In the genomic region with DNA sequence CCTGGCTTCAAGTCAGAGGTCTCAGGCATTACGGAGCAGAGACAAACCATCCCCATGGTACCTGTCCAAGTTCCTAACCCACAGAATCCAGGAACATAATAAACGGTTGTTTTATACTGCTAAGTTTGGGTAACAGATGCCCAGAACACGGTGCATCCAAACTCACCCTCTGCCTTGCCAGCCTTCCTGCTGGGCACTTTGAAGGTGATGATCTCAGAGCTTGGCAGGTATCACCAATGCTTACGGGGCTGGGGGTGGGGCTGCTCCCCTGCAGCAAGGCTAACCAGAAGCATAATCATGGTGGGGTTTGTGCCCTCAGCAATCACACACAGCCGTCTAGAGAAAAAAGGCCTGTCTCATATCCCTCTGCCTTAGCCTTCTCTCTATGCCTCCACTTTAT, we compare ENCODE assay signal across 20 cellular contexts. TPM values are rescaled to one million over a fixed set of nuclear protein-coding genes. Genes with fewer than 3 reads are reported as not detected.
DNase-seq lines count a peak whose midpoint lies in the region; ATAC-seq and TF ChIP-seq lines count a peak whose summit lies in the region.
"Had no signal": no experiment of that assay in that cellular context is flagged by ENCODE, and none has a peak within 500 bp of the region (broad histone marks: within the 10 kb centered on the region; RNA-seq: fewer than 3 reads in every experiment).

No MANE protein-coding gene starts in this region.

- H3K9ac ChIP-seq in fibroblast of lung (ENCODE audit: insufficient read depth, low read length) (no peak overlapping the region), parathyroid adenoma (no peak overlapping the region)

- H3K36me3 ChIP-seq in MG63 (peaks cover 62% of the 10 kb centered on the region), RWPE2 (ENCODE audit: low read depth) (peaks cover 13% of the 10 kb centered on the region), fibroblast of lung (ENCODE audit: control insufficient read depth, insufficient read depth, low read length) (peaks cover 2% of the 10 kb centered on the region), parathyroid adenoma (ENCODE audit: control insufficient read depth, insufficient read depth, low read length) (no peaks in the 10 kb centered on the region), H7 (replicated peaks; ENCODE audit: control insufficient read depth, insufficient read depth, low read length) (no peaks in the 10 kb centered on the region)

- no peaks in the 10 kb centered on the region for H4K20me1 ChIP-seq in fibroblast of lung (ENCODE audit: control insufficient read depth, extremely low read depth, insufficient read depth, low read length)

- H3K9me3 ChIP-seq in MG63: peaks cover 14% of the 10 kb centered on the region
- no peaks in the 10 kb centered on the region for H3K9me3 ChIP-seq in RWPE2 (ENCODE audit: severe bottlenecking)
- no peaks in the 10 kb centered on the region for H3K9me3 ChIP-seq in fibroblast of lung (ENCODE audit: control insufficient read depth, insufficient read depth, low read depth, low read length)
- H3K9me3 ChIP-seq in parathyroid adenoma (ENCODE audit: control insufficient read depth, low read length): no peaks in the 10 kb centered on the region
- H3K9me3 ChIP-seq: psoas muscle had no signal

- no peak for ATAC-seq in RWPE2 (ENCODE audit: low read depth)
- no peak for ATAC-seq in GM18505 (IDR thresholded peaks at IDR 0.05; ENCODE audit: unreplicated experiment)
- no peak for ATAC-seq in GM21526 (IDR thresholded peaks at IDR 0.05; ENCODE audit: low FRiP score, unreplicated experiment)
- ATAC-seq: activated CD8-positive, alpha-beta T cell treated with anti-CD3 and anti-CD28 coated beads for 36 hours; psoas muscle had no signal

- TF ChIP-seq POLR2A in GM18505 (IDR thresholded peaks at IDR 0.05; ENCODE audit: borderline replicate concordance, extremely low read depth, insufficient read depth, insufficient read length): no peak

- intact Hi-C loops in posterior vena cava (cut with DNase I): no loop called here

- no peak for TF ChIP-seq CTCF in RWPE2 (IDR thresholded peaks at IDR 0.05; ENCODE audit: poor library complexity, severe bottlenecking)
- no peak for TF ChIP-seq CTCF in fibroblast of lung (conservative IDR thresholded peaks at IDR 0.05 in 1 of 2, IDR thresholded peaks at IDR 0.05 in 1 of 2; ENCODE audit: low read depth in 1 of 2, low read length in 2 of 2)
- TF ChIP-seq CTCF in parathyroid adenoma (IDR thresholded peaks at IDR 0.05): no peak

- peak; percentile 68 for DNase-seq in MG63
- no peak for DNase-seq in RWPE2 (ENCODE audit: low spot score)
- no peak for DNase-seq in fibroblast of lung (ENCODE audit: low read depth in 2 of 2)
- DNase-seq in H7: no peak
- no peak for DNase-seq in posterior vena cava (ENCODE audit: low spot score)
- DNase-seq: activated CD8-positive, alpha-beta T cell treated with anti-CD3 and anti-CD28 coated beads for 36 hours; activated naive CD4-positive, alpha-beta T cell treated with anti-CD3 and anti-CD28 coated beads for 36 hours; activated T-cell treated with anti-CD3 and anti-CD28 coated beads, Interleukin-2, amount 50 U/mL, for 24 hours; amniotic stem cell; CD4-positive, alpha-beta T cell; DMS153; NCI-H1092; NCI-H187 treated with DMSO at 0.1 percent for 48 hours; NCI-H748 treated with DMSO at 0.1 percent for 48 hours; nephron progenitor cell; SHP77 had no signal

- H3K4me2 ChIP-seq in fibroblast of lung (ENCODE audit: extremely low read depth, insufficient read depth, low read length) (no peak overlapping the region), parathyroid adenoma (ENCODE audit: low read length) (no peak overlapping the region)

- H2AFZ ChIP-seq in fibroblast of lung (ENCODE audit: low read length) (no peak overlapping the region), parathyroid adenoma (no peak overlapping the region)

- H3K4me3 ChIP-seq in MG63 (no peak overlapping the region), RWPE2 (ENCODE audit: severe bottlenecking) (no peak overlapping the region), fibroblast of lung (replicated peaks in 1 of 4; ENCODE audit: control extremely low read depth in 1 of 4, insufficient read depth in 1 of 4, low read depth in 3 of 4, low read length in 4 of 4) (no peak overlapping the region), parathyroid adenoma (ENCODE audit: low read depth, low read length) (no peak overlapping the region), H7 (ENCODE audit: insufficient read depth, low read depth, low read length) (no peak overlapping the region)
- H3K4me3 ChIP-seq: psoas muscle had no signal

- peak overlapping the region; percentile 98 for H3K27ac ChIP-seq in RWPE2 (ENCODE audit: poor library complexity, severe bottlenecking)
- H3K27ac ChIP-seq in fibroblast of lung (ENCODE audit: insufficient read depth, low read length): peak overlapping the region; percentile 95
- H3K27ac ChIP-seq in parathyroid adenoma: peak overlapping the region; percentile 95
- H3K27ac ChIP-seq: psoas muscle had no signal

- H3K4me1 ChIP-seq in RWPE2 (ENCODE audit: insufficient read depth, poor library complexity, severe bottlenecking) (peaks cover 42% of the 10 kb centered on the region), fibroblast of lung (ENCODE audit: control insufficient read depth, extremely low read depth, insufficient read depth, low read length) (peaks cover 83% of the 10 kb centered on the region), parathyroid adenoma (peaks cover 21% of the 10 kb centered on the region)

- H3K79me2 ChIP-seq in fibroblast of lung (ENCODE audit: control insufficient read depth, insufficient read depth, low read length) (peaks cover 12% of the 10 kb centered on the region), parathyroid adenoma (no peaks in the 10 kb centered on the region)

- H3K27me3 ChIP-seq in MG63 (no peaks in the 10 kb centered on the region), RWPE2 (ENCODE audit: insufficient read depth, poor library complexity, severe bottlenecking) (no peaks in the 10 kb centered on the region), fibroblast of lung (ENCODE audit: control insufficient read depth, insufficient read depth, low read length) (no peaks in the 10 kb centered on the region), parathyroid adenoma (ENCODE audit: control insufficient read depth, insufficient read depth, low read length) (no peaks in the 10 kb centered on the region), H7 (ENCODE audit: control insufficient read depth, insufficient read depth, low read length) (no peaks in the 10 kb centered on the region)

RNA-seq across cellular contexts. Expression of a gene that starts 27.1 kb away (rescaled TPM):
- total RNA-seq in MG63 (2014; rRNA removed; shearing (Covaris generic); ENCODE audit: low replicate concordance): 228 and 269 TPM in 2 replicates
- total RNA-seq in fibroblast of lung (387 and 1,064 TPM in 2 replicates), posterior vena cava (100 to 1,000 TPM; 117 to 138 TPM)
- 1,283 and 1,566 TPM in 2 replicates for polyA plus RNA-seq in fibroblast of lung
- 748 and 845 TPM in 2 replicates for polyA plus RNA-seq in fibroblast of lung (2012)
- polyA minus RNA-seq in fibroblast of lung (ENCODE audit: low replicate concordance): 440 and 622 TPM in 2 replicates
- 8.8 and 15.3 TPM in 2 replicates for total RNA-seq in H7 (2014; rRNA removed; shearing (Covaris generic))
- total RNA-seq: activated CD8-positive, alpha-beta T cell treated with anti-CD3 and anti-CD28 coated beads for 36 hours; activated naive CD4-positive, alpha-beta T cell treated with anti-CD3 and anti-CD28 coated beads for 36 hours had no signal
